1 cellular context compared by ENCODE assay signal in genomic region chr2:201660293-201660895, GRCh38.
TF ChIP-seq lines count a peak whose summit lies in the region.

No MANE protein-coding gene starts in this region.

TF ChIP-seq in GM23338, 12 proteins besides CTCF, POLR2A, EP300 and RAD21 (continued from another document):
- TF ChIP-seq EZH2phosphoT487 (IDR thresholded peaks at IDR 0.05; ENCODE audit: unreplicated experiment) (no peak), REST (IDR thresholded peaks at IDR 0.05; ENCODE audit: unreplicated experiment) (no peak), STAT1 (IDR thresholded peaks at IDR 0.05; ENCODE audit: unreplicated experiment) (no peak), EZH2 (IDR thresholded peaks at IDR 0.05; ENCODE audit: low read depth, unreplicated experiment) (no peak)
- TF ChIP-seq, protein P1, sequence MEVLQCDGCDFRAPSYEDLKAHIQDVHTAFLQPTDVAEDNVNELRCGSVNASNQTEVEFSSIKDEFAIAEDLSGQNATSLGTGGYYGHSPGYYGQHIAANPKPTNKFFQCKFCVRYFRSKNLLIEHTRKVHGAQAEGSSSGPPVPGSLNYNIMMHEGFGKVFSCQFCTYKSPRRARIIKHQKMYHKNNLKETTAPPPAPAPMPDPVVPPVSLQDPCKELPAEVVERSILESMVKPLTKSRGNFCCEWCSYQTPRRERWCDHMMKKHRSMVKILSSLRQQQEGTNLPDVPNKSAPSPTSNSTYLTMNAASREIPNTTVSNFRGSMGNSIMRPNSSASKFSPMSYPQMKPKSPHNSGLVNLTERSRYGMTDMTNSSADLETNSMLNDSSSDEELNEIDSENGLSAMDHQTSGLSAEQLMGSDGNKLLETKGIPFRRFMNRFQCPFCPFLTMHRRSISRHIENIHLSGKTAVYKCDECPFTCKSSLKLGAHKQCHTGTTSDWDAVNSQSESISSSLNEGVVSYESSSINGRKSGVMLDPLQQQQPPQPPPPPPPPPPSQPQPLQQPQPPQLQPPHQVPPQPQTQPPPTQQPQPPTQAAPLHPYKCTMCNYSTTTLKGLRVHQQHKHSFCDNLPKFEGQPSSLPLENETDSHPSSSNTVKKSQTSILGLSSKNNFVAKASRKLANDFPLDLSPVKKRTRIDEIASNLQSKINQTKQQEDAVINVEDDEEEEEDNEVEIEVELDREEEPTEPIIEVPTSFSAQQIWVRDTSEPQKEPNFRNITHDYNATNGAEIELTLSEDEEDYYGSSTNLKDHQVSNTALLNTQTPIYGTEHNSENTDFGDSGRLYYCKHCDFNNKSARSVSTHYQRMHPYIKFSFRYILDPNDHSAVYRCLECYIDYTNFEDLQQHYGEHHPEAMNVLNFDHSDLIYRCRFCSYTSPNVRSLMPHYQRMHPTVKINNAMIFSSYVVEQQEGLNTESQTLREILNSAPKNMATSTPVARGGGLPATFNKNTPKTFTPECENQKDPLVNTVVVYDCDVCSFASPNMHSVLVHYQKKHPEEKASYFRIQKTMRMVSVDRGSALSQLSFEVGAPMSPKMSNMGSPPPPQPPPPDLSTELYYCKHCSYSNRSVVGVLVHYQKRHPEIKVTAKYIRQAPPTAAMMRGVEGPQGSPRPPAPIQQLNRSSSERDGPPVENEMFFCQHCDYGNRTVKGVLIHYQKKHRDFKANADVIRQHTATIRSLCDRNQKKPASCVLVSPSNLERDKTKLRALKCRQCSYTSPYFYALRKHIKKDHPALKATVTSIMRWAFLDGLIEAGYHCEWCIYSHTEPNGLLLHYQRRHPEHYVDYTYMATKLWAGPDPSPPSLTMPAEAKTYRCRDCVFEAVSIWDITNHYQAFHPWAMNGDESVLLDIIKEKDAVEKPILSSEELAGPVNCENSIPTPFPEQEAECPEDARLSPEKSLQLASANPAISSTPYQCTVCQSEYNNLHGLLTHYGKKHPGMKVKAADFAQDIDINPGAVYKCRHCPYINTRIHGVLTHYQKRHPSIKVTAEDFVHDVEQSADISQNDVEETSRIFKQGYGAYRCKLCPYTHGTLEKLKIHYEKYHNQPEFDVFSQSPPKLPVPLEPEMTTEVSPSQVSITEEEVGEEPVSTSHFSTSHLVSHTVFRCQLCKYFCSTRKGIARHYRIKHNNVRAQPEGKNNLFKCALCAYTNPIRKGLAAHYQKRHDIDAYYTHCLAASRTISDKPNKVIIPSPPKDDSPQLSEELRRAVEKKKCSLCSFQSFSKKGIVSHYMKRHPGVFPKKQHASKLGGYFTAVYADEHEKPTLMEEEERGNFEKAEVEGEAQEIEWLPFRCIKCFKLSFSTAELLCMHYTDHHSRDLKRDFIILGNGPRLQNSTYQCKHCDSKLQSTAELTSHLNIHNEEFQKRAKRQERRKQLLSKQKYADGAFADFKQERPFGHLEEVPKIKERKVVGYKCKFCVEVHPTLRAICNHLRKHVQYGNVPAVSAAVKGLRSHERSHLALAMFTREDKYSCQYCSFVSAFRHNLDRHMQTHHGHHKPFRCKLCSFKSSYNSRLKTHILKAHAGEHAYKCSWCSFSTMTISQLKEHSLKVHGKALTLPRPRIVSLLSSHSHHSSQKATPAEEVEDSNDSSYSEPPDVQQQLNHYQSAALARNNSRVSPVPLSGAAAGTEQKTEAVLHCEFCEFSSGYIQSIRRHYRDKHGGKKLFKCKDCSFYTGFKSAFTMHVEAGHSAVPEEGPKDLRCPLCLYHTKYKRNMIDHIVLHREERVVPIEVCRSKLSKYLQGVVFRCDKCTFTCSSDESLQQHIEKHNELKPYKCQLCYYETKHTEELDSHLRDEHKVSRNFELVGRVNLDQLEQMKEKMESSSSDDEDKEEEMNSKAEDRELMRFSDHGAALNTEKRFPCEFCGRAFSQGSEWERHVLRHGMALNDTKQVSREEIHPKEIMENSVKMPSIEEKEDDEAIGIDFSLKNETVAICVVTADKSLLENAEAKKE (CRISPR knock-in tag; IDR thresholded peaks at IDR 0.05), result no peak
- TF ChIP-seq, protein P2, sequence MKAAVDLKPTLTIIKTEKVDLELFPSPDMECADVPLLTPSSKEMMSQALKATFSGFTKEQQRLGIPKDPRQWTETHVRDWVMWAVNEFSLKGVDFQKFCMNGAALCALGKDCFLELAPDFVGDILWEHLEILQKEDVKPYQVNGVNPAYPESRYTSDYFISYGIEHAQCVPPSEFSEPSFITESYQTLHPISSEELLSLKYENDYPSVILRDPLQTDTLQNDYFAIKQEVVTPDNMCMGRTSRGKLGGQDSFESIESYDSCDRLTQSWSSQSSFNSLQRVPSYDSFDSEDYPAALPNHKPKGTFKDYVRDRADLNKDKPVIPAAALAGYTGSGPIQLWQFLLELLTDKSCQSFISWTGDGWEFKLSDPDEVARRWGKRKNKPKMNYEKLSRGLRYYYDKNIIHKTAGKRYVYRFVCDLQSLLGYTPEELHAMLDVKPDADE (IDR thresholded peaks at IDR 0.05), result no peak
